Comparison of ENCODE assay signal across 8 cellular contexts in the genomic region with DNA sequence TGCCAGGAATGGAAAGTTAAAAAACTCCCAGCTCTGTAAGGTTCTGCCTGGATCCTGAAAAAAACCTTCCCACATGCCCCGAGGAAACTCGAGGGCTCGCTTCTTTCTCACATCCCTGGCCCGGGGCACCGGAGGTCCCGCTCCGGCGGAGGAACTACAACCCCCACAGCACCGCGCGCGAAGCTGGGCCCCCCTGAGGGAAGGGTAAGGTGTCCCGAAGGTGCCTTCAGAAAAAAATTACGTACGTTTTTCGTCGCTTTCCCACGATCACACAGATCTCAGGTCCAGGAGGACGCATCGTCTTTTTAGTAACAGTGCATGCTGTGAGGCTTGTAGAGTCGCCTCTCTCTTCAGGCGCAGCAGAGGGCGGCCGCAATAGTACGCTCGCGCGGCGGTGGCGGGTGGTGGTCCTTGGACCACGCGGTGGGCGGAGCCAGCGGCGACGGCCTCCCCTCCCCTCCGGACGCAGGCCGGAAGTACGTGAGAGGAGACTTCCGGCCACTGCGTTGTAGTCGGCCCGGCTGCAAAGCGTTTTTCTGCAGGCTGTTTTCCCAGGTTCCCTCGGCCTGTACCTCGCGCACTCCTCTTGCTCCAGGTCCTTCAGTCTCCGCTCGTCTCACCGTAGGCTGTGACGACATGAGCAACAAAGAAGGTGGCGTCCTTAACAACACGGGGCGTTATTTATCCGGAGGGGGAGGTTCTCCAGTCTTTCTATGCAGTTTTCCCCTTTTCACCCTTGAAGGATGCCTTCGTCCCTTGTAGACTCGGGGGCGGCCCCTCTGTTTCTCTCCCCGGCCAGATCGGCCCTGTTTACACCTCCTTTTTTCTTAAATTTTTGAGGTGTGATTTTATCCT. TPM values are rescaled to one million over a fixed set of nuclear protein-coding genes. Genes with fewer than 3 reads are reported as not detected.
DNase-seq lines count a peak whose midpoint lies in the region; ATAC-seq, FAIRE-seq and TF ChIP-seq lines count a peak whose summit lies in the region.

A gene with protein sequence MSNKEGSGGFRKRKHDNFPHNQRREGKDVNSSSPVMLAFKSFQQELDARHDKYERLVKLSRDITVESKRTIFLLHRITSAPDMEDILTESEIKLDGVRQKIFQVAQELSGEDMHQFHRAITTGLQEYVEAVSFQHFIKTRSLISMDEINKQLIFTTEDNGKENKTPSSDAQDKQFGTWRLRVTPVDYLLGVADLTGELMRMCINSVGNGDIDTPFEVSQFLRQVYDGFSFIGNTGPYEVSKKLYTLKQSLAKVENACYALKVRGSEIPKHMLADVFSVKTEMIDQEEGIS (plus strand): TSS at position 495 of the 855 bp plus-strand sequence. CDS start 142 bp downstream, at position 637.

- H3K4me1 ChIP-seq in pancreas: peaks cover 4 to 19% (median 8%) of the 10 kb centered on the region in 3 donors
- H3K4me1 ChIP-seq in tibial artery: peaks cover 0 to 42% (median 14%) of the 10 kb centered on the region in 4 donors

- DNase-seq in NCI-H128 (lab: John Stamatoyannopoulos, UW; ENCODE audit: unreplicated experiment) (peak; percentile 95), SW480 (ENCODE audit: low spot score) (peak; percentile 91), Right ventricle myocardium superior (peak; percentile 95), pancreas (peak; percentile 88 to 96 (median 92)), tibial artery (peak; percentile 87 to 94)
- DNase-seq in activated naive CD8-positive, alpha-beta T cell treated with anti-CD3 and anti-CD28 coated beads, Interleukin-2, amount 50 U/mL, for 24 hours: peak; percentile 90

- H3K4me3 Mint-ChIP-seq in activated naive CD8-positive, alpha-beta T cell treated with anti-CD3 and anti-CD28 coated beads, Interleukin-2, amount 50 U/mL, for 24 hours: peak within 1 kb of the TSS; percentile 89

- ATAC-seq in HG02678 (IDR thresholded peaks at IDR 0.05; ENCODE audit: unreplicated experiment) (peak; percentile 97), Right ventricle myocardium superior (ENCODE audit: poor library complexity) (peak; percentile 100), pancreas (peak; percentile 99 to 100 (median 100))
- peak; percentile 93 for ATAC-seq in activated naive CD8-positive, alpha-beta T cell treated with anti-CD3 and anti-CD28 coated beads, Interleukin-2, amount 50 U/mL, for 24 hours

- H3K27me3 ChIP-seq in pancreas (no peaks in the 10 kb centered on the region), tibial artery (no peaks in the 10 kb centered on the region)

- H3K27ac ChIP-seq in pancreas (peak within 1 kb of the TSS; percentile 89 to 95 (median 92)), tibial artery (peak within 1 kb of the TSS; percentile 92 to 94)

- no peaks in the 10 kb centered on the region for H3K27me3 Mint-ChIP-seq in activated naive CD8-positive, alpha-beta T cell treated with anti-CD3 and anti-CD28 coated beads, Interleukin-2, amount 50 U/mL, for 24 hours

- no peaks in the 10 kb centered on the region for H3K9me3 Mint-ChIP-seq in activated naive CD8-positive, alpha-beta T cell treated with anti-CD3 and anti-CD28 coated beads, Interleukin-2, amount 50 U/mL, for 24 hours

- TF ChIP-seq POLR2A in GM10847 (IDR thresholded peaks at IDR 0.05; ENCODE audit: extremely low read depth, insufficient read length): peak; percentile 74

- H3K36me3 ChIP-seq in pancreas: no peaks in the 10 kb centered on the region
- H3K36me3 ChIP-seq in tibial artery: peaks cover 0 to 15% (median 3%) of the 10 kb centered on the region in 3 donors

- TF ChIP-seq CTCF in pancreas (IDR thresholded peaks at IDR 0.05) (no peak), tibial artery (IDR thresholded peaks at IDR 0.05) (no peak)

- H3K9me3 ChIP-seq in pancreas (no peaks in the 10 kb centered on the region), tibial artery (no peaks in the 10 kb centered on the region)

- H3K27ac Mint-ChIP-seq in activated naive CD8-positive, alpha-beta T cell treated with anti-CD3 and anti-CD28 coated beads, Interleukin-2, amount 50 U/mL, for 24 hours: peak within 1 kb of the TSS; percentile 98

- FAIRE-seq in pancreas (lab: Jason Lieb, UNC): no peak

- WGBS in pancreas, 2 donors: 0% methylated on average over 60 to 61 of the region's 61 CpGs

- H3K4me3 ChIP-seq in pancreas: peak within 1 kb of the TSS; percentile 50 to 66 (median 61)
- peak within 1 kb of the TSS; percentile 81 to 87 for H3K4me3 ChIP-seq in tibial artery

- intact Hi-C loops in Right ventricle myocardium superior (cut with DNase I): loop anchor here (2.0 kb wide), 1 partner anchor 108 kb away; no protein-coding TSS in a partner anchor
- intact Hi-C loops in pancreas (cut with DNase I): no loop called here
- intact Hi-C loops in tibial artery (cut with DNase I; ENCODE audit: low total_unique reads): loop anchor here (5.0 kb wide), 1 partner anchor 106 kb away; the partner anchor contains the start of gene EGLN1

- H3K4me1 Mint-ChIP-seq in activated naive CD8-positive, alpha-beta T cell treated with anti-CD3 and anti-CD28 coated beads, Interleukin-2, amount 50 U/mL, for 24 hours: peaks cover 34% of the 10 kb centered on the region

- peaks cover 11% of the 10 kb centered on the region for H3K36me3 Mint-ChIP-seq in activated naive CD8-positive, alpha-beta T cell treated with anti-CD3 and anti-CD28 coated beads, Interleukin-2, amount 50 U/mL, for 24 hours (ENCODE audit: low read depth)

RNA-seq across cellular contexts. Expression of the gene that starts here (rescaled TPM):
- total RNA-seq in Right ventricle myocardium superior (22.8 TPM), pancreas (10 to 100 TPM in 4 of 6 donors, 1 to 10 TPM in 2; 8.4 to 18.2 (median 15.0) TPM)
- 10 to 100 TPM in 1 of 2 donors, 1 to 10 TPM in 1; 5.1 to 16.4 TPM for polyA plus RNA-seq in pancreas

Comparison
In these comparisons a context has a peak if more than half of its experiments do, and no peak if none do; other contexts are left out.
1. Peak in every context shown above with its lines: DNase-seq, ATAC-seq, H3K4me3 ChIP-seq and H3K27ac ChIP-seq.
2. intact Hi-C loops: an anchor here in Right ventricle myocardium superior (2.0 kb wide) and tibial artery (5.0 kb wide); none called in pancreas.